In genomic region chr20:3248167-3248992, GRCh38 we compare ENCODE assay signal across 8 cellular contexts. TPM values are rescaled to one million over a fixed set of nuclear protein-coding genes. Genes with fewer than 3 reads are reported as not detected.
DNase-seq lines count a peak whose midpoint lies in the region; ATAC-seq and TF ChIP-seq lines count a peak whose summit lies in the region.

No MANE protein-coding gene starts in this region.

- WGBS in prostate gland = 23% methylated on average over 53 of the region's 53 CpGs

- H3K4me1 ChIP-seq in ES-I3 (ENCODE audit: insufficient read depth, low read length) = peaks cover 10% of the 10 kb centered on the region; the same call in 1 of the 2 replicates
- no peaks in the 10 kb centered on the region for H3K4me1 ChIP-seq in fibroblast of lung (ENCODE audit: control insufficient read depth, extremely low read depth, insufficient read depth, low read length)
- H3K4me1 ChIP-seq in prostate gland (replicated peaks) = no peaks in the 10 kb centered on the region

- no peaks in the 10 kb centered on the region for H3K79me2 ChIP-seq in fibroblast of lung (ENCODE audit: control insufficient read depth, insufficient read depth, low read length)

- TF ChIP-seq CTCF in fibroblast of lung (conservative IDR thresholded peaks at IDR 0.05 in 1 of 2, IDR thresholded peaks at IDR 0.05 in 1 of 2; ENCODE audit: low read depth in 1 of 2, low read length in 2 of 2) (no peak), prostate gland (IDR thresholded peaks at IDR 0.05) (no peak)

- no peak overlapping the region for H2AFZ ChIP-seq in fibroblast of lung (ENCODE audit: low read length)

- H3K36me3 ChIP-seq in ES-I3 (ENCODE audit: insufficient read depth, low read length) (no peaks in the 10 kb centered on the region), fibroblast of lung (ENCODE audit: control insufficient read depth, insufficient read depth, low read length) (peaks cover 4% of the 10 kb centered on the region), prostate gland (no peaks in the 10 kb centered on the region)

- DNase-seq in OCI-M1 (lab: John Stamatoyannopoulos, UW) = peak; percentile 63
- DNase-seq in fibroblast of lung (ENCODE audit: low read depth in 2 of 2) = peak; percentile 33 to 34
- peak; percentile 54 for DNase-seq in retina
- DNase-seq in NCI-H2029 (lab: John Stamatoyannopoulos, UW) = no peak
- DNase-seq in prostate gland (ENCODE audit: low spot score) = no peak
- DNase-seq in hippocampal formation (lab: John Stamatoyannopoulos, UW) = no peak

- no peak for ATAC-seq in HG02973 (IDR thresholded peaks at IDR 0.05; ENCODE audit: unreplicated experiment)

- no peaks in the 10 kb centered on the region for H4K20me1 ChIP-seq in fibroblast of lung (ENCODE audit: control insufficient read depth, extremely low read depth, insufficient read depth, low read length)

- no peaks in the 10 kb centered on the region for H3K9me3 ChIP-seq in ES-I3 (ENCODE audit: control insufficient read depth, insufficient read depth, low read length)
- no peaks in the 10 kb centered on the region for H3K9me3 ChIP-seq in fibroblast of lung (ENCODE audit: control insufficient read depth, insufficient read depth, low read depth, low read length)
- no peaks in the 10 kb centered on the region for H3K9me3 ChIP-seq in prostate gland

- H3K4me3 ChIP-seq in fibroblast of lung (replicated peaks in 1 of 4; ENCODE audit: control extremely low read depth in 1 of 4, insufficient read depth in 1 of 4, low read depth in 3 of 4, low read length in 4 of 4) (peak overlapping the region in 1 of 4 experiments; percentile 4), prostate gland (no peak overlapping the region)

- peaks cover 5% of the 10 kb centered on the region for H3K27me3 ChIP-seq in fibroblast of lung (ENCODE audit: control insufficient read depth, insufficient read depth, low read length)
- no peaks in the 10 kb centered on the region for H3K27me3 ChIP-seq in prostate gland (replicated peaks; ENCODE audit: insufficient read depth)

- intact Hi-C loops in prostate gland (cut with DNase I) = no loop called here

- H3K27ac ChIP-seq in fibroblast of lung (ENCODE audit: insufficient read depth, low read length) (no peak overlapping the region), prostate gland (no peak overlapping the region)

- no peak for TF ChIP-seq POLR2A in prostate gland (IDR thresholded peaks at IDR 0.05)

- peak overlapping the region; percentile 32 for H3K4me2 ChIP-seq in fibroblast of lung (ENCODE audit: extremely low read depth, insufficient read depth, low read length)

- H3K9ac ChIP-seq in ES-I3 (ENCODE audit: low read depth, low read length) = peak overlapping the region; percentile 41; the same call in 1 of the 2 replicates
- peak overlapping the region; percentile 20 for H3K9ac ChIP-seq in fibroblast of lung (ENCODE audit: insufficient read depth, low read length)

RNA-seq across cellular contexts. Expression of gene SLC4A11, which starts 9.4 kb away (rescaled TPM):
- total RNA-seq in fibroblast of lung (0.51 and 1.7 TPM in 2 replicates), prostate gland (10 to 100 TPM in 1 of 2 donors, 1 to 10 TPM in 1; 9.2 to 12.7 TPM)
- polyA plus RNA-seq in fibroblast of lung = 0.56 and 1.1 TPM in 2 replicates
- polyA plus RNA-seq in fibroblast of lung (2012) = 1.3 and 3.0 TPM in 2 replicates
- polyA minus RNA-seq in fibroblast of lung (ENCODE audit: low replicate concordance) = 4.0 and 6.1 TPM in 2 replicates

RNA-seq across cellular contexts. Expression of gene ITPA, which starts 39.1 kb away (rescaled TPM):
- 15.9 and 21.3 TPM in 2 replicates for total RNA-seq in fibroblast of lung
- 32.2 and 37.8 TPM in 2 replicates for polyA plus RNA-seq in fibroblast of lung
- polyA plus RNA-seq in fibroblast of lung (2012) = 53.1 and 68.1 TPM in 2 replicates
- 11.5 and 17.0 TPM in 2 replicates for polyA minus RNA-seq in fibroblast of lung (ENCODE audit: low replicate concordance)
- total RNA-seq in prostate gland = 10 to 100 TPM; 43.9 to 48.0 TPM

RNA-seq across cellular contexts. Expression of gene DDRGK1, which starts 43.9 kb away (rescaled TPM):
- total RNA-seq in fibroblast of lung = 32.9 and 35.5 TPM in 2 replicates
- 37.5 and 42.4 TPM in 2 replicates for polyA plus RNA-seq in fibroblast of lung
- 39.9 and 51.2 TPM in 2 replicates for polyA plus RNA-seq in fibroblast of lung (2012)
- polyA minus RNA-seq in fibroblast of lung (ENCODE audit: low replicate concordance) = 9.5 and 15.7 TPM in 2 replicates
- 100 to 1,000 TPM in 1 of 2 donors, 10 to 100 TPM in 1; 87.5 to 126 TPM for total RNA-seq in prostate gland

Comparison
In these comparisons a context has a peak if more than half of its experiments do, and no peak if none do; other contexts are left out.
1. DNase-seq: peak in OCI-M1 (single experiment), fibroblast of lung (2 of 2) and retina (single experiment); none in NCI-H2029 (single experiment), prostate gland (single experiment) and hippocampal formation (0 of 2).